In genomic region chr22:40107756-40108437, GRCh38 we compare ENCODE assay signal across 7 cellular contexts.
DNase-seq lines count a peak whose midpoint lies in the region; ATAC-seq lines count a peak whose summit lies in the region.

No MANE protein-coding gene starts in this region.

- H3K4me1 Mint-ChIP-seq in activated T-helper 17 cell treated with anti-CD3 and anti-CD28 coated beads, Interleukin-2, amount 50 U/mL, for 72 hours, result peaks cover 62% of the 10 kb centered on the region

- H3K4me1 ChIP-seq in Karpas-422 (ENCODE audit: low read length), result peaks cover 35% of the 10 kb centered on the region

- ATAC-seq in activated T-helper 17 cell treated with anti-CD3 and anti-CD28 coated beads, Interleukin-2, amount 50 U/mL, for 72 hours (replicated peaks), result peak; percentile 73
- ATAC-seq in left cardiac atrium (peak; percentile 44 to 88), GM18498 (IDR thresholded peaks at IDR 0.05; ENCODE audit: unreplicated experiment) (no peak)

- no peak overlapping the region for H2AFZ ChIP-seq in Karpas-422 (ENCODE audit: low read length)

- no peaks in the 10 kb centered on the region for H3K36me3 Mint-ChIP-seq in activated T-helper 17 cell treated with anti-CD3 and anti-CD28 coated beads, Interleukin-2, amount 50 U/mL, for 72 hours (ENCODE audit: low read depth)

- DNase-seq in Karpas-422 (peak; percentile 56), left cardiac atrium (peak; percentile 22), NOMO-1 treated with dmso at 0.1 percent for 144 hours (lab: John Stamatoyannopoulos, UW; ENCODE audit: unreplicated experiment) (no peak), DMS53 treated with DMSO at 0.1 percent for 48 hours (lab: John Stamatoyannopoulos, UW; ENCODE audit: unreplicated experiment) (no peak)
- DNase-seq in stimulated activated CD8-positive, alpha-beta memory T cell treated with anti-CD3 and anti-CD28 coated beads, Interleukin-4, amount 100 ng/mL, for 48 hours, result peak; percentile 50

- no peaks in the 10 kb centered on the region for H3K9me3 ChIP-seq in Karpas-422 (ENCODE audit: low read length)

- no peaks in the 10 kb centered on the region for H3K9me3 Mint-ChIP-seq in activated T-helper 17 cell treated with anti-CD3 and anti-CD28 coated beads, Interleukin-2, amount 50 U/mL, for 72 hours

- intact Hi-C loops in left cardiac atrium (cut with DNase I), result no loop called here

- peak overlapping the region; percentile 86 for H3K4me2 ChIP-seq in Karpas-422 (ENCODE audit: low read depth, low read length, poor library complexity, severe bottlenecking)

- no peaks in the 10 kb centered on the region for H3K9me2 ChIP-seq in Karpas-422 (replicated peaks; ENCODE audit: insufficient read depth, low read length)

- no peaks in the 10 kb centered on the region for H3K36me3 ChIP-seq in Karpas-422 (ENCODE audit: insufficient read depth, low read length)

- peak overlapping the region; percentile 57 for H3K4me3 ChIP-seq in Karpas-422 (ENCODE audit: low read length)

- peak overlapping the region; percentile 44 for H3K27ac ChIP-seq in Karpas-422 (ENCODE audit: low read length)

- peak overlapping the region; percentile 86 for H3K4me3 Mint-ChIP-seq in activated T-helper 17 cell treated with anti-CD3 and anti-CD28 coated beads, Interleukin-2, amount 50 U/mL, for 72 hours

- H3K27me3 ChIP-seq in Karpas-422 (ENCODE audit: low read length), result no peaks in the 10 kb centered on the region

- no peaks in the 10 kb centered on the region for H4K20me1 ChIP-seq in Karpas-422 (ENCODE audit: insufficient read depth, low read depth, low read length)

- H3K79me2 ChIP-seq in Karpas-422 (ENCODE audit: low read length), result peaks cover 91% of the 10 kb centered on the region

- H3K27ac Mint-ChIP-seq in activated T-helper 17 cell treated with anti-CD3 and anti-CD28 coated beads, Interleukin-2, amount 50 U/mL, for 72 hours, result peak overlapping the region; percentile 91

- H3K9ac ChIP-seq in Karpas-422 (ENCODE audit: low read length), result peak overlapping the region; percentile 53

- no peaks in the 10 kb centered on the region for H3K27me3 Mint-ChIP-seq in activated T-helper 17 cell treated with anti-CD3 and anti-CD28 coated beads, Interleukin-2, amount 50 U/mL, for 72 hours

Comparison
In these comparisons a context has a peak if more than half of its experiments do, and no peak if none do; other contexts are left out.
1. DNase-seq: peak in Karpas-422 (single experiment), left cardiac atrium (single experiment) and stimulated activated CD8-positive, alpha-beta memory T cell treated with anti-CD3 and anti-CD28 coated beads, Interleukin-4, amount 100 ng/mL, for 48 hours (single experiment); none in NOMO-1 treated with dmso at 0.1 percent for 144 hours (single experiment) and DMS53 treated with DMSO at 0.1 percent for 48 hours (single experiment).